ENCODE assay signal across 21 cellular contexts in the genomic region with DNA sequence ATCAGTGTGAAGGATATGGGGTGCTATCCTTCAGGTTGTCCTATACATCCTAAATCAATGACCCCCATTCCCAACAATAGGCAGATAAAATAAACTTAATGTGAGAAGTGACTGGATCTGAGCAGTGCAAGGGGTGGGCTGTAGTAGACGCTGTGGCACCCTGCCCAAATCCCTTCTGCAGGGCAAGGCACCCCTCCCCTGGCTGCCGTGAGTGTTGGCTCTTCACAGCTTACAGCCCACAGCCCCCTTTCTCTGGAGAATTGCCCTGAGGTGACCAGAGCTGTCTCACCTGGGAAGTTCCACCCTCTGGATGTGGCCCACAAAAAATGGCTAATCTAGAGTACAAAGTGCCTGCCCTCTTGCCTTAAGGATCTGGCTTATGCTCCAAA. TPM values are rescaled to one million over a fixed set of nuclear protein-coding genes. Genes with fewer than 3 reads are reported as not detected.
DNase-seq lines count a peak whose midpoint lies in the region; ATAC-seq, FAIRE-seq and TF ChIP-seq lines count a peak whose summit lies in the region.
"Had no signal": no experiment of that assay in that cellular context is flagged by ENCODE, and none has a peak within 500 bp of the region (broad histone marks: within the 10 kb centered on the region; RNA-seq: fewer than 3 reads in every experiment).

No MANE protein-coding gene starts in this region.

- H3K9me3 ChIP-seq in CD4-positive, alpha-beta T cell (ENCODE audit: control insufficient read depth, low read length), result no peaks in the 10 kb centered on the region
- H3K9me3 ChIP-seq in kidney (ENCODE audit: control insufficient read depth in 1 of 2, low read length in 2 of 2), result no peaks in the 10 kb centered on the region
- H3K9me3 ChIP-seq: Peyer's patch, prostate gland, upper lobe of left lung had no signal

- H3K4me1 Mint-ChIP-seq in T-helper 2 cell treated with Interferon-gamma antibody and Interleukin-4, amounts not matched to agents 5 μg/mL and 100 μg/mL, for 36 hours (ENCODE audit: low read depth), result peaks cover 82% of the 10 kb centered on the region
- peaks cover 87% of the 10 kb centered on the region for H3K4me1 Mint-ChIP-seq in CD4-positive, alpha-beta T cell (ENCODE audit: low read depth)
- H3K4me1 Mint-ChIP-seq in activated CD4-positive, alpha-beta memory T cell treated with anti-CD3 and anti-CD28 coated beads, Interleukin-2, amount 10 ng/mL, durations not matched to agents 7 days and 5 days, result peaks cover 86% of the 10 kb centered on the region

- H3K27me3 ChIP-seq in CD4-positive, alpha-beta T cell (ENCODE audit: control insufficient read depth, insufficient read depth, low read length), result no peaks in the 10 kb centered on the region
- H3K27me3 ChIP-seq: brain microvascular endothelial cell, Peyer's patch, upper lobe of left lung had no signal

- no peak overlapping the region for H3K9ac ChIP-seq in kidney (ENCODE audit: low read length in 2 of 2)

- no peak overlapping the region for H3K4me3 ChIP-seq in kidney (ENCODE audit: low read length in 2 of 2)
- H3K4me3 ChIP-seq: Peyer's patch, prostate gland, upper lobe of left lung had no signal

- peak overlapping the region; percentile 2 for H3K4me3 Mint-ChIP-seq in T-helper 2 cell treated with Interferon-gamma antibody and Interleukin-4, amounts not matched to agents 5 μg/mL and 100 μg/mL, for 36 hours
- H3K4me3 Mint-ChIP-seq in CD4-positive, alpha-beta T cell, result no peak overlapping the region
- no peak overlapping the region for H3K4me3 Mint-ChIP-seq in activated CD4-positive, alpha-beta memory T cell treated with anti-CD3 and anti-CD28 coated beads, Interleukin-2, amount 10 ng/mL, durations not matched to agents 7 days and 5 days
- H3K4me3 Mint-ChIP-seq: activated naive CD4-positive, alpha-beta T cell treated with anti-CD3 and anti-CD28 coated beads for 36 hours; nephron had no signal

- ATAC-seq in CD4-positive, alpha-beta T cell (ENCODE audit: poor library complexity), result no peak
- ATAC-seq in GM21423 (IDR thresholded peaks at IDR 0.05; ENCODE audit: unreplicated experiment) (no peak), HG02885 (IDR thresholded peaks at IDR 0.05; ENCODE audit: poor library complexity, unreplicated experiment) (no peak)

- FAIRE-seq in kidney (lab: Jason Lieb, UNC), result no peak
- FAIRE-seq: GM18507 had no signal

- no peak overlapping the region for H3K27ac ChIP-seq in CD4-positive, alpha-beta T cell (ENCODE audit: low read depth, low read length)
- H3K27ac ChIP-seq in kidney (ENCODE audit: low read depth in 2 of 2, low read length in 2 of 2), result no peak overlapping the region
- H3K27ac ChIP-seq: brain microvascular endothelial cell, C4-2B, prostate gland, VCaP had no signal

- no peaks in the 10 kb centered on the region for H3K27me3 Mint-ChIP-seq in T-helper 2 cell treated with Interferon-gamma antibody and Interleukin-4, amounts not matched to agents 5 μg/mL and 100 μg/mL, for 36 hours (ENCODE audit: low read depth)
- peaks cover 6% of the 10 kb centered on the region for H3K27me3 Mint-ChIP-seq in CD4-positive, alpha-beta T cell
- no peaks in the 10 kb centered on the region for H3K27me3 Mint-ChIP-seq in activated CD4-positive, alpha-beta memory T cell treated with anti-CD3 and anti-CD28 coated beads, Interleukin-2, amount 10 ng/mL, durations not matched to agents 7 days and 5 days

- intact Hi-C loops in CD4-positive, alpha-beta T cell (cut with DNase I, micrococcal nuclease), result loop anchor here (10.0 kb wide), 2 partner anchors 77 to 257 kb away; partner anchors contain the start of gene ZMIZ1 (in 1 of the 2)
- intact Hi-C loops in kidney (cut with DNase I), result no loop called here

- TF ChIP-seq CTCF in CD4-positive, alpha-beta T cell (IDR thresholded peaks at IDR 0.05), result no peak
- no peak for TF ChIP-seq CTCF in kidney (IDR thresholded peaks at IDR 0.05; ENCODE audit: borderline replicate concordance, extremely low read depth, insufficient read depth)

- peaks cover 17% of the 10 kb centered on the region for H3K36me3 Mint-ChIP-seq in T-helper 2 cell treated with Interferon-gamma antibody and Interleukin-4, amounts not matched to agents 5 μg/mL and 100 μg/mL, for 36 hours (ENCODE audit: low read depth)
- peaks cover 6% of the 10 kb centered on the region for H3K36me3 Mint-ChIP-seq in CD4-positive, alpha-beta T cell (ENCODE audit: low read depth)
- H3K36me3 Mint-ChIP-seq in activated CD4-positive, alpha-beta memory T cell treated with anti-CD3 and anti-CD28 coated beads, Interleukin-2, amount 10 ng/mL, durations not matched to agents 7 days and 5 days (ENCODE audit: low read depth), result peaks cover 31% of the 10 kb centered on the region

- no peaks in the 10 kb centered on the region for H3K36me3 ChIP-seq in kidney (ENCODE audit: control insufficient read depth in 1 of 2, insufficient read depth in 2 of 2, low read length in 2 of 2)
- H3K36me3 ChIP-seq: brain microvascular endothelial cell, Peyer's patch, prostate gland, upper lobe of left lung had no signal

- POLR2A ChIA-PET in CD4-positive, alpha-beta T cell (lab: Charles Lee), result interaction anchor here (3.1 kb wide), 1 partner anchor 25 kb away, joined by 46 read pairs; the partner anchor contains the start of gene PPIF
- POLR2A ChIA-PET in activated CD4-positive, alpha-beta memory T cell treated with anti-CD3 and anti-CD28 coated beads, Interleukin-2, amount 10 ng/mL, durations not matched to agents 7 days and 5 days (lab: Charles Lee), result interaction anchor here (1.1 to 11.7 kb wide), 4 partner anchors 11 to 79 kb away, joined by 3 to 192 read pairs (median 28); partner anchors contain the start of gene PPIF

- peaks cover 0 to 4% of the 10 kb centered on the region in 2 donors for H3K4me1 ChIP-seq in kidney (ENCODE audit: control insufficient read depth in 1 of 2, insufficient read depth in 1 of 2, low read depth in 1 of 2, low read length in 2 of 2)
- H3K4me1 ChIP-seq: prostate gland had no signal

- CTCF ChIA-PET in CD4-positive, alpha-beta T cell (lab: Charles Lee), result interaction anchor here (1.0 kb wide), 1 partner anchor 25 kb away, joined by 3 read pairs; no protein-coding TSS in a partner anchor
- CTCF ChIA-PET in activated CD4-positive, alpha-beta memory T cell treated with anti-CD3 and anti-CD28 coated beads, Interleukin-2, amount 10 ng/mL, durations not matched to agents 7 days and 5 days (lab: Charles Lee), result interaction anchor here (0.7 to 4.4 kb wide), 3 partner anchors 13 to 35 kb away, joined by 3 to 45 read pairs (median 3); partner anchors contain the start of gene PPIF

- peaks cover 19% of the 10 kb centered on the region for H3K9me3 Mint-ChIP-seq in T-helper 2 cell treated with Interferon-gamma antibody and Interleukin-4, amounts not matched to agents 5 μg/mL and 100 μg/mL, for 36 hours
- no peaks in the 10 kb centered on the region for H3K9me3 Mint-ChIP-seq in CD4-positive, alpha-beta T cell
- H3K9me3 Mint-ChIP-seq in activated CD4-positive, alpha-beta memory T cell treated with anti-CD3 and anti-CD28 coated beads, Interleukin-2, amount 10 ng/mL, durations not matched to agents 7 days and 5 days, result peaks cover 13% of the 10 kb centered on the region
- H3K9me3 Mint-ChIP-seq: nephron had no signal

- DNase-seq in T-helper 2 cell treated with Interferon-gamma antibody and Interleukin-4, amounts not matched to agents 5 μg/mL and 100 μg/mL, for 36 hours (ENCODE audit: low spot score), result no peak
- DNase-seq in T-helper 2 cell (no peak), kidney (peak; percentile 34), AML-193 (lab: John Stamatoyannopoulos, UW) (no peak)
- no peak for DNase-seq in CD4-positive, alpha-beta T cell
- DNase-seq in activated CD4-positive, alpha-beta memory T cell treated with anti-CD3 and anti-CD28 coated beads, Interleukin-2, amount 10 ng/mL, durations not matched to agents 7 days and 5 days, result no peak
- DNase-seq: 8988T; Karpas-422; NCI-H748 treated with DMSO at 0.1 percent for 48 hours; Peyer's patch; stimulated activated naive CD4-positive, alpha-beta T cell had no signal

- peak overlapping the region; percentile 98 for H3K27ac Mint-ChIP-seq in T-helper 2 cell treated with Interferon-gamma antibody and Interleukin-4, amounts not matched to agents 5 μg/mL and 100 μg/mL, for 36 hours
- H3K27ac Mint-ChIP-seq in CD4-positive, alpha-beta T cell, result peak overlapping the region; percentile 93
- peak overlapping the region; percentile 97 for H3K27ac Mint-ChIP-seq in activated CD4-positive, alpha-beta memory T cell treated with anti-CD3 and anti-CD28 coated beads, Interleukin-2, amount 10 ng/mL, durations not matched to agents 7 days and 5 days
- H3K27ac Mint-ChIP-seq: activated naive CD4-positive, alpha-beta T cell treated with anti-CD3 and anti-CD28 coated beads for 36 hours; nephron had no signal

RNA-seq across cellular contexts. Expression of gene PPIF, which starts 25.8 kb away (rescaled TPM):
- 10 to 100 TPM; 42.4 to 42.7 TPM for total RNA-seq in CD4-positive, alpha-beta T cell
- total RNA-seq in activated CD4-positive, alpha-beta memory T cell treated with anti-CD3 and anti-CD28 coated beads, Interleukin-2, amount 10 ng/mL, durations not matched to agents 7 days and 5 days, result 10 to 100 TPM; 80.7 to 88.4 TPM
- total RNA-seq in kidney, result 36.7 TPM
- 120 TPM for polyA plus RNA-seq in kidney (ENCODE audit: insufficient read depth, low read depth, low replicate concordance)
